19 cellular contexts compared by ENCODE assay signal in the genomic region with DNA sequence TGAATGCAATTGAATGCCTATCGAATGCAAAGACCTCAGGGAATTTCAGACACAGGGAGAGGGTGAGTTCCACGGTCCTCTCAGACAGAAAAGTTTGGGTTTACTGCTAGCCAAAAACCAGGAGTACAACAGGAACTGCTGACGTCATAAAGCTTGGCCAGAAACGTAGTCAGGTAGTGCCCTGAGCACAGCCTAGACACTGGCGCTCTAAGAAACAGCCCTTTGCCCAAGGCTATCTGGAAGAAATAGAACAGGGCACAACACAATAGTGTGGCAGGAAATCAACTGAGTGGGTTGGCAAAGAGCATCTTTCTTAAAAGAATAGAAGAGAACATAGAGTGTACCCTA. TPM values are rescaled to one million over a fixed set of nuclear protein-coding genes. Genes with fewer than 3 reads are reported as not detected.
DNase-seq lines count a peak whose midpoint lies in the region; ATAC-seq and TF ChIP-seq lines count a peak whose summit lies in the region.
"Had no signal": no experiment of that assay in that cellular context is flagged by ENCODE, and none has a peak within 500 bp of the region (broad histone marks: within the 10 kb centered on the region; RNA-seq: fewer than 3 reads in every experiment).

No MANE protein-coding gene starts in this region.

- CTCF ChIA-PET in activated CD4-positive, alpha-beta T cell treated with anti-CD3 and anti-CD28 coated beads for 36 hours (lab: Charles Lee): interaction anchor here (0.9 to 2.4 kb wide), 6 partner anchors 8 to 145 kb away, joined by 3 to 12 read pairs (median 6); a partner anchor contains a TSS

- POLR2A ChIA-PET in activated CD4-positive, alpha-beta T cell treated with anti-CD3 and anti-CD28 coated beads for 36 hours (lab: Charles Lee): no interaction called here

- ATAC-seq in activated CD4-positive, alpha-beta T cell treated with anti-CD3 and anti-CD28 coated beads for 36 hours: no peak
- ATAC-seq in left colon: no peak
- ATAC-seq: HCT116, mucosa of descending colon, pancreas had no signal

- H3K9ac ChIP-seq in Loucy (ENCODE audit: low read depth, low read length, poor library complexity, severe bottlenecking) (no peak overlapping the region), neural progenitor cell (no peak overlapping the region)

- DNase-seq in activated CD4-positive, alpha-beta T cell treated with anti-CD3 and anti-CD28 coated beads for 36 hours: peak; percentile 15
- DNase-seq in activated CD4-positive, alpha-beta T cell treated with anti-CD3 and anti-CD28 coated beads, Interleukin-2, amount 50 U/mL, for 1 hour: no peak
- DNase-seq in neural progenitor cell (ENCODE audit: low spot score) (no peak), iPS-NIHi7 (ENCODE audit: extremely low spot score) (no peak), left colon (no peak), DMS79 treated with DMSO at 0.1 percent for 48 hours (lab: John Stamatoyannopoulos, UW) (no peak)
- DNase-seq: 8988T; activated naive CD4-positive, alpha-beta T cell treated with anti-CD3 and anti-CD28 coated beads, Interleukin-2, amount 50 U/mL, for 16 hours; central memory CD4-positive, alpha-beta T cell; IMR-90; kidney; mucosa of descending colon; NCI-H1105; NCI-H2171 treated with DMSO at 0.1 percent for 48 hours; pancreas; SHP77 treated with DMSO at 0.1 percent for 48 hours had no signal

- H3K4me2 ChIP-seq in Loucy (ENCODE audit: low read depth, low read length, poor library complexity, severe bottlenecking) (peak overlapping the region; percentile 37), neural progenitor cell (no peak overlapping the region)

- H3K27ac ChIP-seq in neural progenitor cell: no peak overlapping the region
- H3K27ac ChIP-seq: pancreas had no signal

- no peak for TF ChIP-seq CTCF in Loucy (conservative IDR thresholded peaks at IDR 0.05; ENCODE audit: low read length)
- TF ChIP-seq CTCF in brain (conservative IDR thresholded peaks at IDR 0.05): no peak
- TF ChIP-seq CTCF in neural progenitor cell (IDR thresholded peaks at IDR 0.05): no peak

- H3K36me3 ChIP-seq in Loucy (ENCODE audit: insufficient read depth, low read length): 0 out of 2 replicates have a peak, but pooled peaks cover 1% of the 10 kb centered on the region
- H3K36me3 ChIP-seq in neural progenitor cell: no peaks in the 10 kb centered on the region
- H3K36me3 ChIP-seq: pancreas had no signal

- H3K9me2 ChIP-seq in Loucy (replicated peaks; ENCODE audit: low read depth, low read length): no peaks in the 10 kb centered on the region

- peaks cover 46% of the 10 kb centered on the region for H3K4me1 ChIP-seq in Loucy (ENCODE audit: insufficient read depth, low read length, poor library complexity, severe bottlenecking)
- H3K4me1 ChIP-seq in neural progenitor cell: peaks cover 16% of the 10 kb centered on the region

- intact Hi-C loops in activated CD4-positive, alpha-beta T cell treated with anti-CD3 and anti-CD28 coated beads for 36 hours (cut with DNase I, micrococcal nuclease): loop anchor here (2.0 to 5.0 kb wide), 2 partner anchors 38 to 93 kb away; no protein-coding TSS in a partner anchor
- intact Hi-C loops in left colon (cut with DNase I, micrococcal nuclease): no loop called here

- H4K20me1 ChIP-seq in Loucy (ENCODE audit: insufficient read depth, low read length, poor library complexity, severe bottlenecking) (no peaks in the 10 kb centered on the region), neural progenitor cell (ENCODE audit: low read depth) (no peaks in the 10 kb centered on the region)

- H3K36me3 Mint-ChIP-seq in activated CD4-positive, alpha-beta T cell treated with anti-CD3 and anti-CD28 coated beads for 36 hours (ENCODE audit: low read depth): peaks cover 8% of the 10 kb centered on the region
- H3K36me3 Mint-ChIP-seq in brain (peaks cover under 1% of the 10 kb centered on the region), neural progenitor cell (no peaks in the 10 kb centered on the region)

- H3K4me3 Mint-ChIP-seq in activated CD4-positive, alpha-beta T cell treated with anti-CD3 and anti-CD28 coated beads for 36 hours: peak overlapping the region; percentile 43
- H3K4me3 Mint-ChIP-seq in brain (peak overlapping the region in 1 of 5 experiments; percentile 5), neural progenitor cell (no peak overlapping the region)

- H3K9me3 ChIP-seq in Loucy (ENCODE audit: insufficient read depth, low read depth, low read length) (peaks cover 2% of the 10 kb centered on the region; the same call in 1 of the 2 replicates), neural progenitor cell (ENCODE audit: low read depth) (no peaks in the 10 kb centered on the region)
- H3K9me3 ChIP-seq: mucosa of descending colon, pancreas had no signal

- H3K27me3 ChIP-seq in Loucy (ENCODE audit: insufficient read depth, low read length, poor library complexity, severe bottlenecking) (no peaks in the 10 kb centered on the region), neural progenitor cell (no peaks in the 10 kb centered on the region)
- H3K27me3 ChIP-seq: pancreas had no signal

- no peak overlapping the region for H3K4me3 ChIP-seq in Loucy (ENCODE audit: low read length, poor library complexity, severe bottlenecking)
- H3K4me3 ChIP-seq in neural progenitor cell: no peak overlapping the region
- H3K4me3 ChIP-seq: mucosa of descending colon, pancreas had no signal

- H3F3A ChIP-seq in Loucy (ENCODE audit: low read depth) (no peaks in the 10 kb centered on the region), neural progenitor cell (ENCODE audit: low read depth) (peaks cover 4% of the 10 kb centered on the region)

- H3K79me2 ChIP-seq in Loucy (ENCODE audit: insufficient read depth, low read length) (peaks cover 39% of the 10 kb centered on the region; the same call in 1 of the 2 replicates), neural progenitor cell (ENCODE audit: low read depth) (no peaks in the 10 kb centered on the region)

- no peaks in the 10 kb centered on the region for H3K27me3 Mint-ChIP-seq in activated CD4-positive, alpha-beta T cell treated with anti-CD3 and anti-CD28 coated beads for 36 hours
- H3K27me3 Mint-ChIP-seq in brain (peaks cover 3% of the 10 kb centered on the region), neural progenitor cell (ENCODE audit: insufficient read depth, low read depth) (peaks cover 3% of the 10 kb centered on the region)

- H3K4me1 Mint-ChIP-seq in activated CD4-positive, alpha-beta T cell treated with anti-CD3 and anti-CD28 coated beads for 36 hours: peaks cover 81% of the 10 kb centered on the region
- peaks cover 42% of the 10 kb centered on the region for H3K4me1 Mint-ChIP-seq in brain
- peaks cover 34% of the 10 kb centered on the region for H3K4me1 Mint-ChIP-seq in neural progenitor cell

- H3K9me3 Mint-ChIP-seq in activated CD4-positive, alpha-beta T cell treated with anti-CD3 and anti-CD28 coated beads for 36 hours (ENCODE audit: low read depth): peaks cover 2% of the 10 kb centered on the region
- H3K9me3 Mint-ChIP-seq in brain: peaks cover 3 to 8% (median 7%) of the 10 kb centered on the region in 5 experiments
- H3K9me3 Mint-ChIP-seq in neural progenitor cell: peaks cover 3% of the 10 kb centered on the region

- H3K27ac Mint-ChIP-seq in activated CD4-positive, alpha-beta T cell treated with anti-CD3 and anti-CD28 coated beads for 36 hours: peak overlapping the region; percentile 95
- H3K27ac Mint-ChIP-seq in brain: peak overlapping the region in 3 of 5 experiments; percentile 34 to 39 (median 38)
- H3K27ac Mint-ChIP-seq in neural progenitor cell: no peak overlapping the region

- H2AFZ ChIP-seq in Loucy (ENCODE audit: low read length) (no peak overlapping the region), neural progenitor cell (replicated peaks) (peak overlapping the region; percentile 12)

RNA-seq across cellular contexts. Expression of a gene that starts 58.0 kb away (rescaled TPM):
- 1 to 10 TPM; 4.2 to 5.8 TPM for total RNA-seq in activated CD4-positive, alpha-beta T cell treated with anti-CD3 and anti-CD28 coated beads for 36 hours
- polyA plus RNA-seq in brain (ENCODE audit: insufficient read depth, low read depth, low replicate concordance): 5.4 TPM
- total RNA-seq in neural progenitor cell (ENCODE audit: low replicate concordance) (1.8 and 2.1 TPM in 2 replicates), left colon (10 to 100 TPM in 1 of 2 donors, 1 to 10 TPM in 1; 9.2 to 15.9 TPM)

Comparison
In these comparisons a context has a peak if more than half of its experiments do, and no peak if none do; other contexts are left out.
1. intact Hi-C loops: an anchor here in activated CD4-positive, alpha-beta T cell treated with anti-CD3 and anti-CD28 coated beads for 36 hours (2.0 to 5.0 kb wide); none called in left colon.